8 cellular contexts compared by ENCODE assay signal in the genomic region with DNA sequence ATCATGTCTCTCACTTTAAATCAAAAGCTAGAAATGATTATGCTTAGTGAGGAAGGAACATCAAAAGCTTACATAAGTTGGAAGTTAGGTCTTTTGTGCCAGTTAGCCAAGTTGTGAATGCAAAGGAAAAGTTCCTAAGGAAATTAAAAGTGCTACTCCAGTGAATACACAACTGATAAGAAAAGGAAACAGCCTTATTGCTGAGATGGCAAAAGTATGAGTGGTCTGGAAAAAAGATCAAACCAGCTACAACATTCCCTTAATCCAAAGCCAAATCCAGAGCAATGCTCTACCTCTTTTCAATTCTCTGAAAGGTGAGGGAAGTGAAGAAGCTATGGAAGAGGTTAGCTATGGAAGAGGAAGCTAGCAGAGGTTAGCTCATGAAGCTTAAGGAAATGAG.
"Had no signal": no experiment of that assay in that cellular context is flagged by ENCODE, and none has a peak within 500 bp of the region (broad histone marks: within the 10 kb centered on the region; RNA-seq: fewer than 3 reads in every experiment).

No MANE protein-coding gene starts in this region.

- FAIRE-seq: G401.6, GM12878, GM12891, GM12892, GM18507, GM19239 had no signal

- DNase-seq: GDM1, GF-D8 had no signal

- ATAC-seq: GM12878 had no signal

- H3K4me3 ChIP-seq: GM12878 had no signal
